1 cellular context compared by ENCODE assay signal in genomic region chr1:6788946-6789345, GRCh38.
TF ChIP-seq lines count a peak whose summit lies in the region.

No MANE protein-coding gene starts in this region.

TF ChIP-seq in K562, 482 proteins besides CTCF, POLR2A, EP300 and RAD21 (continued from another document):
- TF ChIP-seq, protein P1, sequence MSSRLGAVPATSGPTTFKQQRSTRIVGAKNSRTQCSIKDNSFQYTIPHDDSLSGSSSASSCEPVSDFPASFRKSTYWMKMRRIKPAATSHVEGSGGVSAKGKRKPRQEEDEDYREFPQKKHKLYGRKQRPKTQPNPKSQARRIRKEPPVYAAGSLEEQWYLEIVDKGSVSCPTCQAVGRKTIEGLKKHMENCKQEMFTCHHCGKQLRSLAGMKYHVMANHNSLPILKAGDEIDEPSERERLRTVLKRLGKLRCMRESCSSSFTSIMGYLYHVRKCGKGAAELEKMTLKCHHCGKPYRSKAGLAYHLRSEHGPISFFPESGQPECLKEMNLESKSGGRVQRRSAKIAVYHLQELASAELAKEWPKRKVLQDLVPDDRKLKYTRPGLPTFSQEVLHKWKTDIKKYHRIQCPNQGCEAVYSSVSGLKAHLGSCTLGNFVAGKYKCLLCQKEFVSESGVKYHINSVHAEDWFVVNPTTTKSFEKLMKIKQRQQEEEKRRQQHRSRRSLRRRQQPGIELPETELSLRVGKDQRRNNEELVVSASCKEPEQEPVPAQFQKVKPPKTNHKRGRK (tag; IDR thresholded peaks at IDR 0.05) = no peak
- TF ChIP-seq CBX3 (IDR thresholded peaks at IDR 0.05; ENCODE audit: borderline replicate concordance in 1 of 2, low read length in 2 of 2) (no peak), EHMT2 (IDR thresholded peaks at IDR 0.05) (0 out of 2 replicates have a peak, but pooled peaks have one; percentile 20), ZSCAN29 (IDR thresholded peaks at IDR 0.05) (no peak), TAF15 (IDR thresholded peaks at IDR 0.05; ENCODE audit: low read depth, low read length) (no peak), SPI1 (IDR thresholded peaks at IDR 0.05; ENCODE audit: borderline replicate concordance, low read depth, low read length) (peak; percentile 5; the same call in 1 of the 2 replicates), ZNF507 (tag; conservative IDR thresholded peaks at IDR 0.05) (no peak), ZNF655 (CRISPR knock-in tag; IDR thresholded peaks at IDR 0.05) (no peak), ESRRA (IDR thresholded peaks at IDR 0.05; ENCODE audit: borderline replicate concordance, low read depth) (peak; percentile 86), DIDO1 (tag; IDR thresholded peaks at IDR 0.05; ENCODE audit: low read depth) (no peak)
